9 cellular contexts compared by ENCODE assay signal in the genomic region with DNA sequence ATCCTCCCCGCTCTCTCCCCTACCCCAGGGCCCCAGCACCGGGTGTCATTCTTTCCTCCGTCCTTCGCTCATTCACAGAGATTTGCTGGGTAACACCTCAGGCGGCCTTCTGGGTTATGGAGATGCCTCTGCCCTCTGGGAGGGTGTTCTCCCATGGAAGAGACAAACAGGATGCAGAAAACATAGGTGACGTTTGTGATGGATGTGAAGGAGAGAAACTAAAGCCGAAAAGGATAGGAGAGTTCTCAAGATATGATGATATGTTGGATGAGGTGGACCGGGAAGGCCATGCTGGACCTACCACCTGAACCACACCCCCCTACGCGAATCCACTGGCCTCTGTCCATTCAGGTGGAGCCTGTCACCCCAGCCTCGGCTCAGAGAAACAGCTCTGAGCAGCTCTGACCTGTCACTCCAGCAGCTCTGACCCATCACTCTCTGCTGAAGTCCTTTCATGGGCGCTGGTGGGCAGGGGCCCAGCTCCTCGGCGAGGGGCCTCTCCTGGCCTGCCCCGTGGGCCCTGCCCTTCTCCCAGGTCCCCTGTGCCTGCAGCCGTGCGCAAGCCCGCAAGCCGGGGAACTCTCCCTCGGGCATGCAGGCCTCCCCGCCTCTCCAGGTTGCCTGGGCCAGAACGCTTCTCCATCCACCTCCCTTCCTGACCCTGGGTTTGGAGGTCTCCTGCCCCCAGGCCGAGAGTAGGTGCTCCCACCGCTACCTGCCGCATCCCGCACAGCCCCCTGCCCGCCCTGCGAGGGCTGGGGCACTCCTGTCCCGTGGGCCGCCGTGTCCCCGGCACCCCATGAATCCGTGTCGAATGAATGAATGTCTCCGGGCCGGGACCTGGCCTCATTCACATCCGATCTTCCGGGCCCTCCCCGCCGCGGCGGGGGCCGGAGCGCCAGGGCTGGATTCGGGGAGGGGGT. TPM values are rescaled to one million over a fixed set of nuclear protein-coding genes. Genes with fewer than 3 reads are reported as not detected.
DNase-seq lines count a peak whose midpoint lies in the region; ATAC-seq and TF ChIP-seq lines count a peak whose summit lies in the region.
"Had no signal": no experiment of that assay in that cellular context is flagged by ENCODE, and none has a peak within 500 bp of the region (broad histone marks: within the 10 kb centered on the region; RNA-seq: fewer than 3 reads in every experiment).

No MANE protein-coding gene starts in this region.

- H3K36me3 ChIP-seq in CD4-positive, alpha-beta memory T cell (ENCODE audit: insufficient read depth, low read length), result no peaks in the 10 kb centered on the region
- H3K36me3 ChIP-seq in SJCRH30, result peaks cover 12% of the 10 kb centered on the region
- H3K36me3 ChIP-seq in esophagus muscularis mucosa, result no peaks in the 10 kb centered on the region
- H3K36me3 ChIP-seq: neutrophil had no signal

- POLR2A ChIA-PET in CD4-positive, alpha-beta memory T cell (lab: Charles Lee; ENCODE audit: partially characterized antibody), result no interaction called here

- intact Hi-C loops in CD4-positive, alpha-beta memory T cell (cut with micrococcal nuclease), result loop anchor here (5.0 kb wide), 1 partner anchor 44 kb away; no protein-coding TSS in a partner anchor
- intact Hi-C loops in esophagus muscularis mucosa (cut with DNase I), result loop anchor here (5.0 kb wide), 2 partner anchors 46 to 66 kb away; no protein-coding TSS in a partner anchor

- peaks cover 3 to 20% (median 6%) of the 10 kb centered on the region in 4 donors for H3K4me1 Mint-ChIP-seq in CD4-positive, alpha-beta memory T cell
- H3K4me1 Mint-ChIP-seq in osteocyte (ENCODE audit: unreplicated experiment), result peaks cover 18% of the 10 kb centered on the region

- no peak overlapping the region for H3K4me3 ChIP-seq in CD4-positive, alpha-beta memory T cell (ENCODE audit: low read length in 2 of 2)
- H3K4me3 ChIP-seq in SJCRH30 (peak overlapping the region; percentile 62), esophagus muscularis mucosa (peak overlapping the region; percentile 72 to 91 (median 76))

- peak overlapping the region; percentile 63 to 85 (median 78) for H3K4me3 Mint-ChIP-seq in CD4-positive, alpha-beta memory T cell
- H3K4me3 Mint-ChIP-seq in osteocyte (ENCODE audit: unreplicated experiment), result peak overlapping the region; percentile 42

- H3K36me3 Mint-ChIP-seq in CD4-positive, alpha-beta memory T cell, result peaks cover 0 to 4% of the 10 kb centered on the region in 2 donors
- H3K36me3 Mint-ChIP-seq in osteocyte (ENCODE audit: unreplicated experiment), result no peaks in the 10 kb centered on the region

- DNase-seq in CD4-positive, alpha-beta memory T cell, result no peak
- DNase-seq in SJCRH30 (peak; percentile 36 to 40), esophagus muscularis mucosa (ENCODE audit: extremely low spot score) (no peak), osteocyte (ENCODE audit: extremely low spot score, unreplicated experiment) (no peak), NCI-H510A treated with DMSO at 0.1 percent for 48 hours (lab: John Stamatoyannopoulos, UW) (no peak), occipital lobe (lab: John Stamatoyannopoulos, UW) (no peak), DMS79 (lab: John Stamatoyannopoulos, UW) (no peak)

- 50% methylated on average over 23 of the region's 45 CpGs for WGBS in esophagus muscularis mucosa

- H3K9me3 ChIP-seq in CD4-positive, alpha-beta memory T cell (ENCODE audit: control insufficient read depth in 1 of 2, low read length in 2 of 2), result no peaks in the 10 kb centered on the region
- no peaks in the 10 kb centered on the region for H3K9me3 ChIP-seq in SJCRH30 (replicated peaks)
- no peaks in the 10 kb centered on the region for H3K9me3 ChIP-seq in esophagus muscularis mucosa
- H3K9me3 ChIP-seq: neutrophil had no signal

- peaks cover 0 to 1% (median 0%) of the 10 kb centered on the region in 8 donors for H3K9me3 Mint-ChIP-seq in CD4-positive, alpha-beta memory T cell
- H3K9me3 Mint-ChIP-seq in osteocyte (ENCODE audit: unreplicated experiment), result no peaks in the 10 kb centered on the region

- no peak for ATAC-seq in HG03439 (IDR thresholded peaks at IDR 0.05; ENCODE audit: unreplicated experiment)

- no peak overlapping the region for H3K27ac ChIP-seq in CD4-positive, alpha-beta memory T cell (ENCODE audit: low read depth, low read length)
- H3K27ac ChIP-seq in SJCRH30 (peak overlapping the region; percentile 24; the same call in 1 of the 2 replicates), esophagus muscularis mucosa (replicated peaks in 1 of 4) (peak overlapping the region; percentile 75 to 80 (median 77))
- H3K27ac ChIP-seq: neutrophil had no signal

- TF ChIP-seq EP300 in esophagus muscularis mucosa (IDR thresholded peaks at IDR 0.05), result no peak

- H3K4me1 ChIP-seq in CD4-positive, alpha-beta memory T cell (ENCODE audit: insufficient read depth, low read length), result peaks cover 6% of the 10 kb centered on the region
- H3K4me1 ChIP-seq in SJCRH30, result peaks cover 8% of the 10 kb centered on the region; the same call in 1 of the 2 replicates
- H3K4me1 ChIP-seq in esophagus muscularis mucosa, result peaks cover 9 to 47% (median 42%) of the 10 kb centered on the region in 4 donors

- H3K27me3 Mint-ChIP-seq in CD4-positive, alpha-beta memory T cell, result peaks cover 10 to 16% of the 10 kb centered on the region in 2 donors
- peaks cover 3% of the 10 kb centered on the region for H3K27me3 Mint-ChIP-seq in osteocyte (ENCODE audit: unreplicated experiment)

- CTCF ChIA-PET in CD4-positive, alpha-beta memory T cell (lab: Charles Lee; ENCODE audit: partially characterized antibody), result no interaction called here

- no peak for TF ChIP-seq CTCF in esophagus muscularis mucosa (IDR thresholded peaks at IDR 0.05)
- no peak for TF ChIP-seq CTCF in osteocyte (IDR thresholded peaks at IDR 0.05)

- peak overlapping the region in 3 of 7 donors; percentile 10 to 36 (median 22) for H3K27ac Mint-ChIP-seq in CD4-positive, alpha-beta memory T cell
- H3K27ac Mint-ChIP-seq in osteocyte (ENCODE audit: unreplicated experiment), result peak overlapping the region; percentile 39

- TF ChIP-seq POLR2A in esophagus muscularis mucosa (IDR thresholded peaks at IDR 0.05; ENCODE audit: low read depth), result no peak

- peaks cover 12% of the 10 kb centered on the region for H3K27me3 ChIP-seq in CD4-positive, alpha-beta memory T cell (ENCODE audit: insufficient read depth, low read length)
- no peaks in the 10 kb centered on the region for H3K27me3 ChIP-seq in SJCRH30
- peaks cover 0 to 5% (median 0%) of the 10 kb centered on the region in 4 donors for H3K27me3 ChIP-seq in esophagus muscularis mucosa

RNA-seq across cellular contexts. Expression of gene NCS1, which starts 0.7 kb away (rescaled TPM):
- total RNA-seq in CD4-positive, alpha-beta memory T cell, result under 1 TPM; 0.64 to 0.90 TPM
- polyA plus RNA-seq in CD4-positive, alpha-beta memory T cell, result not detected
- total RNA-seq in SJCRH30 (2014; rRNA removed; shearing (Covaris generic)), result 86.2 and 89.2 TPM in 2 replicates
- total RNA-seq in esophagus muscularis mucosa (100 to 1,000 TPM; 100 to 206 (median 122) TPM), osteocyte (37.7 and 43.9 TPM in 2 replicates), occipital lobe (206 TPM)

Comparison
In these comparisons a context has a peak if more than half of its experiments do, and no peak if none do; other contexts are left out.
1. DNase-seq: peak in SJCRH30 (2 of 2); none in CD4-positive, alpha-beta memory T cell (0 of 5), esophagus muscularis mucosa (single experiment), osteocyte (single experiment), NCI-H510A treated with DMSO at 0.1 percent for 48 hours (single experiment), occipital lobe (single experiment) and DMS79 (single experiment).
2. H3K4me3 ChIP-seq: peak in SJCRH30 (single experiment) and esophagus muscularis mucosa (4 of 4); none in CD4-positive, alpha-beta memory T cell (0 of 2).
3. RNA of gene NCS1, which starts 0.7 kb away (total RNA-seq): 206 TPM in occipital lobe (single experiment), 100 to 206 TPM in esophagus muscularis mucosa, 86.2 to 89.2 TPM in SJCRH30 and 37.7 to 43.9 TPM in osteocyte; 0.64 to 0.90 TPM in CD4-positive, alpha-beta memory T cell; every median in the first group is over 10 times any median in the second.